ENCODE assay signal across 10 cellular contexts in the genomic region with DNA sequence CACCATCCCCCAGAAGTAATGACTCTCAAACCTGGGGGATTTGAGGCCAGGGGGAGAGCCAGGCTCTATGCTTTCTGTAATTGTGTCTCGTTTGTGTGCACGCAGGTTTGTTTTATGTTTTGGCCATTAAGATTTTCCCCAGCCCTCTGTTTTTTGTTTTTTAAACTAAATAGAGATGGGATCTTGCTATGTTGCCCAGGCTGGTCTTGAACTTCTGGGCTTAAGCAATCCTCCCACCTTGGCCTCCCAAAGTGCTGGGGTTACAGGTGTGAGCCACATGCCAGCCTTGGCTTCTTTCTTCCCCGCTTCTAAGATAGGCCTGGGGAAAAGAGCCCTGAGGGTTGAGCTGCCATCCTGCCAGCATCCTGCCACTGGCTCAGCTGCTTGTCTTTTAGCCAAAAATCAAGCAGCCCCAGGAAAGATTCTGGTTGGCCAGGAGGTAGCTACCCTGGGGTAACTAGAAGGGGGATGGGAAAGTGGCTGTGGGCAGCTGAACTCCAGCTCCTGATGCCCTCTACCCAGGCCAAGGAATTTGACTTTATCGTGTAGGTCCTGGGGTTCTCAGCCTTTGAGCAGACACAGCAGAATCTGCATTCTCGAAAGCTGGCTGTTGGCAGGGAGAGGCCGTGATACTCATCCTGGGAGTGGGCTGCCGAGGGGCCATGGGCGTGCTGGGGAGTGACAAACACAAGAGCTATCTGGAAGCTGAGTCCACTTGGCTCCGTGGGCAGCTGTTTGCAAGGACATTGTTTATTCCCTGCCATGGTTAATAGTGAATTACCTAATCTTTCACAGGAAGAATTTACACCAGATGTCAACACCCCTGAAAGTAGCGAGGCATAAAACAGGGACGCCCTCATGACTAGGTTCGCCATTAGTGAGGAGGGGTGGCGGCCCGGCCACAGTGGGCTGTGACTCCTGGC. TPM values are rescaled to one million over a fixed set of nuclear protein-coding genes. Genes with fewer than 3 reads are reported as not detected.
DNase-seq lines count a peak whose midpoint lies in the region; ATAC-seq and TF ChIP-seq lines count a peak whose summit lies in the region.
"Had no signal": no experiment of that assay in that cellular context is flagged by ENCODE, and none has a peak within 500 bp of the region (broad histone marks: within the 10 kb centered on the region; RNA-seq: fewer than 3 reads in every experiment).

No MANE protein-coding gene starts in this region.

- H3K4me3 Mint-ChIP-seq in T-helper 17 cell = no peak overlapping the region
- H3K4me3 Mint-ChIP-seq: IgD-negative memory B cell had no signal

- peak overlapping the region; percentile 56 to 74 (median 65) for H3K27ac ChIP-seq in gastrocnemius medialis

- H3K9me3 ChIP-seq in T-helper 17 cell (ENCODE audit: control insufficient read depth, low read length, poor library complexity, severe bottlenecking) (no peaks in the 10 kb centered on the region), gastrocnemius medialis (no peaks in the 10 kb centered on the region)

- H3K36me3 Mint-ChIP-seq in T-helper 17 cell (ENCODE audit: low read depth) = peaks cover 2% of the 10 kb centered on the region

- H3K27me3 Mint-ChIP-seq in T-helper 17 cell = no peaks in the 10 kb centered on the region
- H3K27me3 Mint-ChIP-seq: IgD-negative memory B cell had no signal

- intact Hi-C loops in left cardiac atrium (cut with DNase I) = loop anchor here in 1 of 2 donors (10.0 kb wide), 1 partner anchor 233 kb away; no protein-coding TSS in a partner anchor
- intact Hi-C loops in gastrocnemius medialis (cut with DNase I; ENCODE audit: low total_unique reads) = loop anchor here (1.0 kb wide), 1 partner anchor 17 kb away; no protein-coding TSS in a partner anchor

- in situ Hi-C loops in gastrocnemius medialis (cut with MboI; ENCODE audit: low sequenced_read_pairs in 4 of 4) = loop anchor here in 1 of 4 donors (25.0 kb wide), 1 partner anchor 340 kb away; a partner anchor contains a TSS

- peak overlapping the region; percentile 41 for H3K27ac Mint-ChIP-seq in T-helper 17 cell
- H3K27ac Mint-ChIP-seq: IgD-negative memory B cell had no signal

- TF ChIP-seq CTCF in gastrocnemius medialis (IDR thresholded peaks at IDR 0.05 in 4 of 5, conservative IDR thresholded peaks at IDR 0.05 in 1 of 5) = no peak

- TF ChIP-seq POLR2A in gastrocnemius medialis (IDR thresholded peaks at IDR 0.05) = no peak

- H3K4me3 ChIP-seq in gastrocnemius medialis = peak overlapping the region in 3 of 4 donors; percentile 1 to 24 (median 9)

- no peaks in the 10 kb centered on the region for H3K36me3 ChIP-seq in gastrocnemius medialis

- peak; percentile 72 for DNase-seq in DMS 273 treated with DMSO at 0.1 percent for 48 hours (lab: John Stamatoyannopoulos, UW)
- no peak for DNase-seq in T-helper 17 cell
- peak; percentile 52 for DNase-seq in left cardiac atrium
- DNase-seq in gastrocnemius medialis = no peak
- DNase-seq in stimulated activated CD4-positive, alpha-beta T cell treated with anti-CD3 and anti-CD28 coated beads, Interleukin-4, amount 100 ng/mL, for 1 hour = no peak
- no peak for DNase-seq in NCI-H524 (lab: John Stamatoyannopoulos, UW)
- no peak for DNase-seq in stimulated activated CD4-positive, alpha-beta T cell treated with anti-CD3 and anti-CD28 coated beads, Interleukin-4, amount 100 ng/mL, for 24 hours
- DNase-seq: activated naive CD4-positive, alpha-beta T cell treated with Interleukin-2 at 50 U/mL for 16 hours had no signal

- no peaks in the 10 kb centered on the region for H3K27me3 ChIP-seq in gastrocnemius medialis

- ATAC-seq in T-helper 17 cell = no peak
- peak; percentile 53 to 72 for ATAC-seq in left cardiac atrium
- peak; percentile 51 to 64 for ATAC-seq in gastrocnemius medialis
- no peak for ATAC-seq in GM21423 (IDR thresholded peaks at IDR 0.05; ENCODE audit: unreplicated experiment)

- H3K4me1 Mint-ChIP-seq in T-helper 17 cell = peaks cover 6% of the 10 kb centered on the region

- peaks cover 19 to 22% of the 10 kb centered on the region in 2 donors for H3K4me1 ChIP-seq in gastrocnemius medialis

RNA-seq across cellular contexts. Expression of a gene that starts 18.5 kb away (rescaled TPM):
- total RNA-seq in T-helper 17 cell = 10 to 100 TPM; 11.6 to 11.9 TPM
- 1 to 10 TPM; 3.0 to 4.2 TPM for total RNA-seq in left cardiac atrium
- 1 to 10 TPM; 3.2 to 6.3 (median 5.1) TPM for total RNA-seq in gastrocnemius medialis

RNA-seq across cellular contexts. Expression of a gene that starts 46.7 kb away (rescaled TPM):
- 10 to 100 TPM; 35.1 to 49.2 TPM for total RNA-seq in T-helper 17 cell
- total RNA-seq in left cardiac atrium = 10 to 100 TPM; 31.5 to 32.6 TPM
- 10 to 100 TPM; 20.2 to 29.1 (median 22.0) TPM for total RNA-seq in gastrocnemius medialis

Comparison
In these comparisons a context has a peak if more than half of its experiments do, and no peak if none do; other contexts are left out.
1. DNase-seq: peak in DMS 273 treated with DMSO at 0.1 percent for 48 hours (single experiment) and left cardiac atrium (single experiment); none in T-helper 17 cell (0 of 3), gastrocnemius medialis (0 of 2), stimulated activated CD4-positive, alpha-beta T cell treated with anti-CD3 and anti-CD28 coated beads, Interleukin-4, amount 100 ng/mL, for 1 hour (single experiment), NCI-H524 (0 of 2) and stimulated activated CD4-positive, alpha-beta T cell treated with anti-CD3 and anti-CD28 coated beads, Interleukin-4, amount 100 ng/mL, for 24 hours (single experiment).
2. ATAC-seq: peak in left cardiac atrium (2 of 2) and gastrocnemius medialis (2 of 2); none in T-helper 17 cell (single experiment) and GM21423 (single experiment).